Comparison of ENCODE assay signal across 9 cellular contexts in genomic region chr6:144725731-144726522, GRCh38.
DNase-seq lines count a peak whose midpoint lies in the region; ATAC-seq lines count a peak whose summit lies in the region.
"Had no signal": no experiment of that assay in that cellular context is flagged by ENCODE, and none has a peak within 500 bp of the region (broad histone marks: within the 10 kb centered on the region; RNA-seq: fewer than 3 reads in every experiment).

No MANE protein-coding gene starts in this region.

- H3K4me1 ChIP-seq in HUES48 (ENCODE audit: control insufficient read depth, insufficient read depth, low read length) (peaks cover 38% of the 10 kb centered on the region), Karpas-422 (ENCODE audit: low read length) (peaks cover 11% of the 10 kb centered on the region)
- H3K4me1 ChIP-seq: right lobe of liver had no signal

- H3K79me2 ChIP-seq in Karpas-422 (ENCODE audit: low read length), result no peaks in the 10 kb centered on the region

- no peaks in the 10 kb centered on the region for H3K9me2 ChIP-seq in Karpas-422 (replicated peaks; ENCODE audit: insufficient read depth, low read length)

- no peaks in the 10 kb centered on the region for H3K27me3 ChIP-seq in HUES48 (ENCODE audit: control insufficient read depth, insufficient read depth, low read length)
- H3K27me3 ChIP-seq in Karpas-422 (ENCODE audit: low read length), result 0 out of 2 replicates have a peak, but pooled peaks cover 2% of the 10 kb centered on the region
- H3K27me3 ChIP-seq: right lobe of liver had no signal

- no peaks in the 10 kb centered on the region for H4K20me1 ChIP-seq in Karpas-422 (ENCODE audit: insufficient read depth, low read depth, low read length)

- H3K36me3 ChIP-seq in HUES48 (ENCODE audit: control insufficient read depth, insufficient read depth, low read length) (peaks cover 4% of the 10 kb centered on the region; the same call in 1 of the 2 replicates), Karpas-422 (ENCODE audit: insufficient read depth, low read length) (no peaks in the 10 kb centered on the region)
- H3K36me3 ChIP-seq: right lobe of liver had no signal

- H3K4me3 ChIP-seq in HUES48 (ENCODE audit: low read depth, low read length) (no peak overlapping the region), Karpas-422 (ENCODE audit: low read length) (no peak overlapping the region)
- H3K4me3 ChIP-seq: right lobe of liver had no signal

- H2AFZ ChIP-seq in Karpas-422 (ENCODE audit: low read length), result no peak overlapping the region

- H3K9me3 ChIP-seq in HUES48 (ENCODE audit: control insufficient read depth, insufficient read depth, low read length), result no peaks in the 10 kb centered on the region
- no peaks in the 10 kb centered on the region for H3K9me3 ChIP-seq in Karpas-422 (ENCODE audit: low read length)
- H3K9me3 ChIP-seq: right lobe of liver had no signal

- H3K27ac ChIP-seq in HUES48 (ENCODE audit: low read depth, low read length), result peak overlapping the region; percentile 1
- H3K27ac ChIP-seq in Karpas-422 (ENCODE audit: low read length), result no peak overlapping the region
- H3K27ac ChIP-seq: right lobe of liver had no signal

- no peak overlapping the region for H3K4me2 ChIP-seq in Karpas-422 (ENCODE audit: low read depth, low read length, poor library complexity, severe bottlenecking)

- H3K9ac ChIP-seq in HUES48 (ENCODE audit: low read depth, low read length) (no peak overlapping the region), Karpas-422 (ENCODE audit: low read length) (no peak overlapping the region)

- DNase-seq in kidney tubule cell (ENCODE audit: low spot score), result peak; percentile 73
- DNase-seq in Karpas-422, result no peak
- no peak for DNase-seq in OCI-M1 (lab: John Stamatoyannopoulos, UW)
- DNase-seq in 8988T, result no peak
- no peak for DNase-seq in activated CD4-positive, alpha-beta T cell treated with anti-CD3 and anti-CD28 coated beads, Interleukin-2, amount 50 U/mL, for 48 hours
- DNase-seq: right lobe of liver had no signal

- ATAC-seq in GM18498 (IDR thresholded peaks at IDR 0.05; ENCODE audit: unreplicated experiment), result peak; percentile 73
- ATAC-seq in GM21515 (IDR thresholded peaks at IDR 0.05; ENCODE audit: unreplicated experiment), result peak; percentile 60
- ATAC-seq: right lobe of liver had no signal
